Comparison of ENCODE assay signal across 15 cellular contexts in the genomic region with DNA sequence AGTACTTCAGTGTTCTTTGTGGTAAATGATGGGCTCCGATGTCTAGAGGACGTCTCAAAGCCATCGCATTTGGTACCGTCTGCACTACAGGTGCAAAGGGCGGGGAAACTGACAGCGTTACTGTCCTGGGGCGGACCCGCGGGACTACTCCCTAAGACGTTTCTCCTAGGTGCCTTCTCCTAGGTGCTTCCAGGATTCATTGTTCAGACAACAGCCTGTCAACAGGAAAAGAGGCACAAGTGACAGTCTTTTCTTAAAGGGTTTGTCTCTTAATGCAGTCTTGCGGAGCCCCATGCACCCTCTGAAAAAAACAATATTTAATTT. TPM values are rescaled to one million over a fixed set of nuclear protein-coding genes. Genes with fewer than 3 reads are reported as not detected.
"Had no signal": no experiment of that assay in that cellular context is flagged by ENCODE, and none has a peak within 500 bp of the region (broad histone marks: within the 10 kb centered on the region; RNA-seq: fewer than 3 reads in every experiment).

No MANE protein-coding gene starts in this region.

- H3K36me3 ChIP-seq: esophagus muscularis mucosa had no signal

- H3K4me3 ChIP-seq: esophagus muscularis mucosa, mucosa of descending colon had no signal

- H3K4me3 Mint-ChIP-seq: activated naive CD4-positive, alpha-beta T cell treated with anti-CD3 and anti-CD28 coated beads, Interleukin-2, amount 50 U/mL, for 24 hours; dendritic cell treated with granulocyte-macrophage colony-stimulating factor and Interleukin-4, amounts not matched to agents 40 ng/mL and 50 ng/mL, for 4 days; natural killer cell; stimulated activated naive CD8-positive, alpha-beta T cell treated with anti-CD3 and anti-CD28 coated beads, Interleukin-15, amount 100 ng/mL, for 72 hours had no signal

- H3K4me1 Mint-ChIP-seq: natural killer cell had no signal

- H3K9me3 ChIP-seq: esophagus muscularis mucosa, mucosa of descending colon had no signal

- H3K9me3 Mint-ChIP-seq: activated naive CD4-positive, alpha-beta T cell treated with anti-CD3 and anti-CD28 coated beads, Interleukin-2, amount 50 U/mL, for 24 hours; dendritic cell treated with granulocyte-macrophage colony-stimulating factor and Interleukin-4, amounts not matched to agents 40 ng/mL and 50 ng/mL, for 4 days had no signal

- H3K36me3 Mint-ChIP-seq: activated naive CD4-positive, alpha-beta T cell treated with anti-CD3 and anti-CD28 coated beads, Interleukin-2, amount 50 U/mL, for 24 hours; natural killer cell had no signal

- ATAC-seq: mucosa of descending colon; natural killer cell; stimulated activated naive CD8-positive, alpha-beta T cell treated with anti-CD3 and anti-CD28 coated beads, Interleukin-15, amount 100 ng/mL, for 72 hours had no signal

- DNase-seq: activated CD4-positive, alpha-beta T cell treated with anti-CD3 and anti-CD28 coated beads, Interleukin-2, amount 50 U/mL, for 1 hour; left cardiac atrium; mammary epithelial cell; mucosa of descending colon; natural killer cell; stimulated activated CD4-positive, alpha-beta T cell treated with anti-CD3 and anti-CD28 coated beads, Interleukin-15, amount 100 ng/mL, for 24 hours; stimulated activated CD4-positive, alpha-beta T cell treated with anti-CD3 and anti-CD28 coated beads, Interleukin-4, amount 100 ng/mL, for 4 hours; stimulated activated naive CD8-positive, alpha-beta T cell treated with anti-CD3 and anti-CD28 coated beads, Interleukin-15, amount 100 ng/mL, for 72 hours had no signal

- H3K27ac ChIP-seq: esophagus muscularis mucosa had no signal

- H3K27ac Mint-ChIP-seq: activated naive CD4-positive, alpha-beta T cell treated with anti-CD3 and anti-CD28 coated beads, Interleukin-2, amount 50 U/mL, for 24 hours; dendritic cell treated with granulocyte-macrophage colony-stimulating factor and Interleukin-4, amounts not matched to agents 40 ng/mL and 50 ng/mL, for 4 days; natural killer cell; stimulated activated naive CD8-positive, alpha-beta T cell treated with anti-CD3 and anti-CD28 coated beads, Interleukin-15, amount 100 ng/mL, for 72 hours had no signal

RNA-seq across cellular contexts. Expression of a gene that starts 1.4 kb away (rescaled TPM):
- total RNA-seq: fibroblast of villous mesenchyme; mammary epithelial cell; natural killer cell; osteoblast; renal cortical epithelial cell; T-helper 2 cell treated with Interferon-gamma antibody and Interleukin-4, amounts not matched to agents 100 ng/mL and 5 ng/mL, for 36 hours had no signal
